14 cellular contexts compared by ENCODE assay signal in genomic region chr6:144528605-144529425, GRCh38.
A peak's percentile ranks its signal among the peaks of the same experiment; 100 is the strongest.
DNase-seq lines count a peak whose midpoint lies in the region; ATAC-seq and TF ChIP-seq lines count a peak whose summit lies in the region.
"Had no signal": no experiment of that assay in that cellular context is flagged by ENCODE, and none has a peak within 500 bp of the region (broad histone marks: within the 10 kb centered on the region; RNA-seq: fewer than 3 reads in every experiment).

No MANE protein-coding gene starts in this region.

- intact Hi-C loops in CD8-positive, alpha-beta T cell (cut with DNase I, micrococcal nuclease), result no loop called here

- H3K27me3 ChIP-seq in CD8-positive, alpha-beta T cell (ENCODE audit: insufficient read depth, low read length), result no peaks in the 10 kb centered on the region
- no peaks in the 10 kb centered on the region for H3K27me3 ChIP-seq in HUES64 (ENCODE audit: insufficient read depth, low read length)

- no peak for TF ChIP-seq CTCF in CD8-positive, alpha-beta T cell (IDR thresholded peaks at IDR 0.05)

- H3K4me3 ChIP-seq in CD8-positive, alpha-beta T cell (ENCODE audit: low read depth, low read length), result no peak overlapping the region
- no peak overlapping the region for H3K4me3 ChIP-seq in HUES64 (ENCODE audit: low read length)

- no peaks in the 10 kb centered on the region for H3K4me1 ChIP-seq in CD8-positive, alpha-beta T cell (ENCODE audit: insufficient read depth, low read length)
- peaks cover 4% of the 10 kb centered on the region; the same call in 1 of the 2 replicates for H3K4me1 ChIP-seq in HUES64 (ENCODE audit: insufficient read depth, low read length)
- H3K4me1 ChIP-seq: Caco-2 had no signal

- no peak overlapping the region for H3K9ac ChIP-seq in HUES64 (ENCODE audit: low read depth, low read length)
- H3K9ac ChIP-seq: KMS-11 had no signal

- no peak overlapping the region for H3K27ac ChIP-seq in CD8-positive, alpha-beta T cell (ENCODE audit: low read depth, low read length)
- H3K27ac ChIP-seq in HUES64 (ENCODE audit: low read depth, low read length), result peak overlapping the region; percentile 54
- H3K27ac ChIP-seq: KMS-11 had no signal

- ATAC-seq in CD8-positive, alpha-beta T cell, result no peak
- no peak for ATAC-seq in activated T-helper 17 cell treated with anti-CD3 and anti-CD28 coated beads, Interleukin-2, amount 50 U/mL, for 72 hours (replicated peaks)
- ATAC-seq in HG02970 (IDR thresholded peaks at IDR 0.05; ENCODE audit: low FRiP score, unreplicated experiment) (no peak), HG03460 (IDR thresholded peaks at IDR 0.05; ENCODE audit: unreplicated experiment) (no peak)
- ATAC-seq: activated CD4-positive, CD25-positive, alpha-beta regulatory T cell treated with anti-CD3 and anti-CD28 coated beads, Interleukin-2, amount 50 U/mL, for 24 hours; stimulated activated naive CD8-positive, alpha-beta T cell treated with anti-CD3 and anti-CD28 coated beads, Interleukin-15, amount 100 ng/mL, for 72 hours had no signal

- no peak overlapping the region for H3K4me3 Mint-ChIP-seq in CD8-positive, alpha-beta T cell
- H3K4me3 Mint-ChIP-seq in activated T-helper 17 cell treated with anti-CD3 and anti-CD28 coated beads, Interleukin-2, amount 50 U/mL, for 72 hours, result no peak overlapping the region
- H3K4me3 Mint-ChIP-seq in immature natural killer cell, result peak overlapping the region in 1 of 5 donors; percentile 46
- H3K4me3 Mint-ChIP-seq: activated naive CD4-positive, alpha-beta T cell treated with anti-CD3 and anti-CD28 coated beads, Interleukin-2, amount 10 ng/mL, durations not matched to agents 7 days and 5 days; stimulated activated naive CD8-positive, alpha-beta T cell treated with anti-CD3 and anti-CD28 coated beads, Interleukin-15, amount 100 ng/mL, for 72 hours had no signal

- H3K27ac Mint-ChIP-seq in CD8-positive, alpha-beta T cell, result peak overlapping the region; percentile 49
- peak overlapping the region; percentile 53 for H3K27ac Mint-ChIP-seq in activated T-helper 17 cell treated with anti-CD3 and anti-CD28 coated beads, Interleukin-2, amount 50 U/mL, for 72 hours
- H3K27ac Mint-ChIP-seq in immature natural killer cell, result peak overlapping the region; percentile 1 to 56 (median 46)
- H3K27ac Mint-ChIP-seq: activated naive CD4-positive, alpha-beta T cell treated with anti-CD3 and anti-CD28 coated beads, Interleukin-2, amount 10 ng/mL, durations not matched to agents 7 days and 5 days had no signal

- peaks cover 85% of the 10 kb centered on the region for H3K36me3 Mint-ChIP-seq in CD8-positive, alpha-beta T cell
- peaks cover 99% of the 10 kb centered on the region for H3K36me3 Mint-ChIP-seq in activated T-helper 17 cell treated with anti-CD3 and anti-CD28 coated beads, Interleukin-2, amount 50 U/mL, for 72 hours (ENCODE audit: low read depth)
- peaks cover 18 to 72% (median 41%) of the 10 kb centered on the region in 3 donors for H3K36me3 Mint-ChIP-seq in immature natural killer cell

- peaks cover 4% of the 10 kb centered on the region for H3K4me1 Mint-ChIP-seq in CD8-positive, alpha-beta T cell (ENCODE audit: low read depth)
- peaks cover 8% of the 10 kb centered on the region for H3K4me1 Mint-ChIP-seq in activated T-helper 17 cell treated with anti-CD3 and anti-CD28 coated beads, Interleukin-2, amount 50 U/mL, for 72 hours
- peaks cover 31 to 59% of the 10 kb centered on the region in 2 donors for H3K4me1 Mint-ChIP-seq in immature natural killer cell

- no peak for DNase-seq in CD8-positive, alpha-beta T cell
- DNase-seq in immature natural killer cell (no peak), NCI-H524 (lab: John Stamatoyannopoulos, UW) (no peak), HPDE6-E6E7 (ENCODE audit: extremely low spot score) (no peak)
- DNase-seq: activated naive CD4-positive, alpha-beta T cell treated with anti-CD3 and anti-CD28 coated beads, Interleukin-2, amount 10 ng/mL, durations not matched to agents 7 days and 5 days; stimulated activated CD4-positive, alpha-beta T cell treated with anti-CD3 and anti-CD28 coated beads, Interleukin-12 subunit alpha, Interleukin-12 subunit beta, amount 100 ng/mL, for 4 hours; stimulated activated naive CD8-positive, alpha-beta T cell treated with anti-CD3 and anti-CD28 coated beads, Interleukin-15, amount 100 ng/mL, for 72 hours had no signal

- no peaks in the 10 kb centered on the region for H3K9me3 Mint-ChIP-seq in CD8-positive, alpha-beta T cell
- H3K9me3 Mint-ChIP-seq in activated T-helper 17 cell treated with anti-CD3 and anti-CD28 coated beads, Interleukin-2, amount 50 U/mL, for 72 hours, result no peaks in the 10 kb centered on the region
- no peaks in the 10 kb centered on the region for H3K9me3 Mint-ChIP-seq in immature natural killer cell
- H3K9me3 Mint-ChIP-seq: stimulated activated naive CD8-positive, alpha-beta T cell treated with anti-CD3 and anti-CD28 coated beads, Interleukin-15, amount 100 ng/mL, for 72 hours had no signal

- H3K9me3 ChIP-seq in CD8-positive, alpha-beta T cell (ENCODE audit: low read length), result no peaks in the 10 kb centered on the region
- H3K9me3 ChIP-seq in HUES64 (ENCODE audit: insufficient read depth, low read depth, low read length), result no peaks in the 10 kb centered on the region
- H3K9me3 ChIP-seq: Caco-2 had no signal

- POLR2A ChIA-PET in CD8-positive, alpha-beta T cell (lab: Charles Lee), result no interaction called here

- CTCF ChIA-PET in CD8-positive, alpha-beta T cell (lab: Charles Lee), result no interaction called here

- H3K36me3 ChIP-seq in CD8-positive, alpha-beta T cell (ENCODE audit: insufficient read depth, low read length), result peaks cover 34% of the 10 kb centered on the region
- peaks cover 16% of the 10 kb centered on the region for H3K36me3 ChIP-seq in HUES64 (ENCODE audit: insufficient read depth, low read length)

- 90% methylated on average over 11 of the region's 11 CpGs for WGBS in HUES64

- H3K27me3 Mint-ChIP-seq in CD8-positive, alpha-beta T cell (ENCODE audit: low read depth), result no peaks in the 10 kb centered on the region
- no peaks in the 10 kb centered on the region for H3K27me3 Mint-ChIP-seq in activated T-helper 17 cell treated with anti-CD3 and anti-CD28 coated beads, Interleukin-2, amount 50 U/mL, for 72 hours
- peaks cover 0 to 6% (median 6%) of the 10 kb centered on the region in 3 donors for H3K27me3 Mint-ChIP-seq in immature natural killer cell (ENCODE audit: low read depth in 3 of 3)
- H3K27me3 Mint-ChIP-seq: activated naive CD4-positive, alpha-beta T cell treated with anti-CD3 and anti-CD28 coated beads, Interleukin-2, amount 10 ng/mL, durations not matched to agents 7 days and 5 days; stimulated activated naive CD8-positive, alpha-beta T cell treated with anti-CD3 and anti-CD28 coated beads, Interleukin-15, amount 100 ng/mL, for 72 hours had no signal
